Comparison of ENCODE assay signal across 8 cellular contexts in the genomic region with DNA sequence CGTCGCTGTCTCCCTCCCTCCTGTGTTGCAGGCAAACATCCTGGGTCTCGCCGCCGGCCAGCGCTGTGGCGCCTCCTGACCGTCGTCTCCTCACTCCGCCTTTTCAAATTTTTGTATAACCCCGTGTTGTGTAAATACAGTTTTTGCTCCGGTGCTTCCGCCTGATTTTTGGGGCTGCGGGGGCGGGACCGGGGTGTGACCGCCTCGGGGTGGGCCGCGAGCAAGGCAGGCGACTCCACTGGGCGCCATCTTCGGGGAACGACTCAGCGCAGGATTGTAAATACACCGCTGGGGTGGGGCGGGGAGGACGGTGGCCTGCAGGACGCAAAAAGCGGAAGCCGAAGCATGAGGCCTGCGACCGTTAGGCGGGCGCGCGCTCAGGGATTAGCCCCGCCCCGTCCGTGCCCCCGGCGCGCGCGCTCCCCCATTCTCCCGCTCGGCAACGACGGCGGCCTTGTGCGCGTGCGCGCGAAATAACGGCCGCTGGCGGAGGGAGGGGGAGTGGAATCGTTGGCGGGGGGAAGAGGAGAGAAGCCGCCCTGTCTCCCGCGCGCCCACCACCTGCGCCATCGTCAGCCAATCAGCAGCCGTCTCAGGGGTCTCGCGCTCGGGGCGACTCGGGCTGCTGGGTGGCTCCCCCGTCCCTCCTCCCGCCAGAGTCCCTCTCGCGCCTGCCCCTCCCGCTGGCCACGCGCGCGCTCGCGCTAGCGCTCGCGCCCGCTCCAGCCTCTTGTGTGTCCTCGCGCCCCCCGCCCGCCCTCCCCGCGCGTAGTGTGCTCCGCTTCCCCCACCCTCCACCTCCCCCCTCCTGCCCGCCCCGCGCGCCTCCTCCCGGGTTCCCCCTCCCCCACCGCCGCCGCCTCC. TPM values are rescaled to one million over a fixed set of nuclear protein-coding genes. Genes with fewer than 3 reads are reported as not detected.
DNase-seq lines count a peak whose midpoint lies in the region; ATAC-seq, FAIRE-seq and TF ChIP-seq lines count a peak whose summit lies in the region.

No MANE protein-coding gene starts in this region.

- H3K4me3 ChIP-seq in AG04450 (ENCODE audit: low read depth, low read length) (peak overlapping the region; percentile 86), bronchial epithelial cell (ENCODE audit: low read depth, low read length) (peak overlapping the region; percentile 64), skin epidermis (peak overlapping the region; percentile 47 to 88 (median 65))

- H3K27me3 ChIP-seq in AG04450 (ENCODE audit: control insufficient read depth, insufficient read depth, low read length) (no peaks in the 10 kb centered on the region), bronchial epithelial cell (ENCODE audit: control insufficient read depth, insufficient read depth, low read length) (no peaks in the 10 kb centered on the region)

- H3K27ac ChIP-seq in AG04450 (ENCODE audit: low read depth, low read length) (peak overlapping the region; percentile 95), skin epidermis (peak overlapping the region; percentile 49 to 100 (median 97))

- POLR2A ChIA-PET in AG04450 (lab: Yijun Ruan, JAX) (interaction anchor here (0.6 to 0.8 kb wide), 2 partner anchors 57 to 719 kb away, joined by 3 to 5 read pairs; no protein-coding TSS in a partner anchor), WTC11 (lab: Charles Lee) (interaction anchor here (0.6 to 1.7 kb wide), 5 partner anchors 10 to 199 kb away, joined by 3 to 10 read pairs (median 6); a partner anchor contains a TSS)

- peak overlapping the region; percentile 100 for H3K27ac Mint-ChIP-seq in WTC11

- H3K4me1 Mint-ChIP-seq in WTC11, result peaks cover 43% of the 10 kb centered on the region

- TF ChIP-seq CTCF in AG04450 (IDR thresholded peaks at IDR 0.05; ENCODE audit: low read depth, low read length), result peak; percentile 16
- no peak for TF ChIP-seq CTCF in WTC11 (IDR thresholded peaks at IDR 0.05)
- no peak for TF ChIP-seq CTCF in bronchial epithelial cell (IDR thresholded peaks at IDR 0.05; ENCODE audit: insufficient read depth, low read length, severe bottlenecking)

- CTCF ChIA-PET in AG04450 (lab: Charles Lee), result interaction anchor here (0.6 to 1.4 kb wide), 3 partner anchors 10 to 44 kb away, joined by 3 to 6 read pairs (median 6); no protein-coding TSS in a partner anchor
- CTCF ChIA-PET in WTC11 (lab: Charles Lee), result interaction anchor here (0.5 to 3.2 kb wide), 11 partner anchors 10 to 217 kb away, joined by 3 to 33 read pairs (median 5); a partner anchor contains a TSS

- H3K9me3 ChIP-seq in AG04450 (ENCODE audit: control insufficient read depth, insufficient read depth, low read length), result no peaks in the 10 kb centered on the region

- ATAC-seq in GM18873 (IDR thresholded peaks at IDR 0.05; ENCODE audit: low FRiP score, unreplicated experiment) (peak; percentile 41), HG03108 (IDR thresholded peaks at IDR 0.05; ENCODE audit: unreplicated experiment) (peak; percentile 44), WTC11 (peak; percentile 78)

- DNase-seq in AG04450 (ENCODE audit: low read depth, low spot score), result peak; percentile 93
- peak; percentile 99 for DNase-seq in NCI-H2227 (lab: John Stamatoyannopoulos, UW; ENCODE audit: unreplicated experiment)
- peak; percentile 97 for DNase-seq in WTC11 (ENCODE audit: low spot score)
- peak; percentile 86 for DNase-seq in bronchial epithelial cell (ENCODE audit: low read depth)
- peak; percentile 88 for DNase-seq in iPS-NIHi11 (ENCODE audit: low spot score)

- H3K36me3 ChIP-seq in bronchial epithelial cell (ENCODE audit: control insufficient read depth, insufficient read depth, low read length), result peaks cover 14% of the 10 kb centered on the region

- peak overlapping the region; percentile 99 for H3K4me3 Mint-ChIP-seq in WTC11

- no peaks in the 10 kb centered on the region for H3K27me3 Mint-ChIP-seq in WTC11 (ENCODE audit: low read depth)

- no peak for FAIRE-seq in bronchial epithelial cell (lab: Jason Lieb, UNC)

- no peaks in the 10 kb centered on the region for H3K9me3 Mint-ChIP-seq in WTC11

- H3K36me3 Mint-ChIP-seq in WTC11, result peaks cover 31% of the 10 kb centered on the region

TF ChIP-seq in WTC11, 78 proteins besides CTCF, POLR2A, EP300 and RAD21 (continues in another document):
- TF ChIP-seq JUN (CRISPR knock-in tag; IDR thresholded peaks at IDR 0.05), result 0 out of 2 replicates have a peak, but pooled peaks have one; percentile 24
- peak; percentile 36; the same call in 1 of the 2 replicates for TF ChIP-seq SMAD3 (CRISPR knock-in tag; IDR thresholded peaks at IDR 0.05; ENCODE audit: borderline replicate concordance)
- TF ChIP-seq ZNF138 (CRISPR knock-in tag; conservative IDR thresholded peaks at IDR 0.05), result no peak
- peak; percentile 96 for TF ChIP-seq FOXP1 (CRISPR knock-in tag; IDR thresholded peaks at IDR 0.05; ENCODE audit: borderline replicate concordance)
- peak; percentile 100 for TF ChIP-seq MYBL2 (CRISPR knock-in tag; IDR thresholded peaks at IDR 0.05)
- TF ChIP-seq ZNF263 (CRISPR knock-in tag; IDR thresholded peaks at IDR 0.05; ENCODE audit: low read depth), result peak; percentile 60; the same call in 1 of the 2 replicates
- peak; percentile 83; the same call in 1 of the 2 replicates for TF ChIP-seq ETV6 (CRISPR knock-in tag; IDR thresholded peaks at IDR 0.05)
- no peak for TF ChIP-seq ZNF121 (CRISPR knock-in tag; IDR thresholded peaks at IDR 0.05)
- peak; percentile 90 for TF ChIP-seq NFATC4 (CRISPR knock-in tag; IDR thresholded peaks at IDR 0.05)
- no peak for TF ChIP-seq ZNF317 (CRISPR knock-in tag; IDR thresholded peaks at IDR 0.05; ENCODE audit: borderline replicate concordance, low read depth)
- peak; percentile 98 for TF ChIP-seq CBFB (CRISPR knock-in tag; IDR thresholded peaks at IDR 0.05; ENCODE audit: low read depth)
- TF ChIP-seq HMGA2 (CRISPR knock-in tag; IDR thresholded peaks at IDR 0.05), result no peak
- TF ChIP-seq, protein P1, sequence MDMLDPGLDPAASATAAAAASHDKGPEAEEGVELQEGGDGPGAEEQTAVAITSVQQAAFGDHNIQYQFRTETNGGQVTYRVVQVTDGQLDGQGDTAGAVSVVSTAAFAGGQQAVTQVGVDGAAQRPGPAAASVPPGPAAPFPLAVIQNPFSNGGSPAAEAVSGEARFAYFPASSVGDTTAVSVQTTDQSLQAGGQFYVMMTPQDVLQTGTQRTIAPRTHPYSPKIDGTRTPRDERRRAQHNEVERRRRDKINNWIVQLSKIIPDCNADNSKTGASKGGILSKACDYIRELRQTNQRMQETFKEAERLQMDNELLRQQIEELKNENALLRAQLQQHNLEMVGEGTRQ (CRISPR knock-in tag; IDR thresholded peaks at IDR 0.05), result peak; percentile 73
- peak; percentile 75; the same call in 1 of the 2 replicates for TF ChIP-seq ZBTB21 (CRISPR knock-in tag; IDR thresholded peaks at IDR 0.05; ENCODE audit: borderline replicate concordance)
- no peak; the same call in none of the 2 replicates for TF ChIP-seq NFYB (CRISPR knock-in tag; conservative IDR thresholded peaks at IDR 0.05; ENCODE audit: low read depth)
- TF ChIP-seq CREB1 (CRISPR knock-in tag; IDR thresholded peaks at IDR 0.05), result peak; percentile 57; the same call in 1 of the 2 replicates
- peak; percentile 44 for TF ChIP-seq IRF2 (CRISPR knock-in tag; IDR thresholded peaks at IDR 0.05; ENCODE audit: borderline replicate concordance, low read depth)
- TF ChIP-seq, protein P2, sequence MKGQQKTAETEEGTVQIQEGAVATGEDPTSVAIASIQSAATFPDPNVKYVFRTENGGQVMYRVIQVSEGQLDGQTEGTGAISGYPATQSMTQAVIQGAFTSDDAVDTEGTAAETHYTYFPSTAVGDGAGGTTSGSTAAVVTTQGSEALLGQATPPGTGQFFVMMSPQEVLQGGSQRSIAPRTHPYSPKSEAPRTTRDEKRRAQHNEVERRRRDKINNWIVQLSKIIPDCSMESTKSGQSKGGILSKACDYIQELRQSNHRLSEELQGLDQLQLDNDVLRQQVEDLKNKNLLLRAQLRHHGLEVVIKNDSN (CRISPR knock-in tag; IDR thresholded peaks at IDR 0.05), result peak; percentile 77
- TF ChIP-seq, protein P3, sequence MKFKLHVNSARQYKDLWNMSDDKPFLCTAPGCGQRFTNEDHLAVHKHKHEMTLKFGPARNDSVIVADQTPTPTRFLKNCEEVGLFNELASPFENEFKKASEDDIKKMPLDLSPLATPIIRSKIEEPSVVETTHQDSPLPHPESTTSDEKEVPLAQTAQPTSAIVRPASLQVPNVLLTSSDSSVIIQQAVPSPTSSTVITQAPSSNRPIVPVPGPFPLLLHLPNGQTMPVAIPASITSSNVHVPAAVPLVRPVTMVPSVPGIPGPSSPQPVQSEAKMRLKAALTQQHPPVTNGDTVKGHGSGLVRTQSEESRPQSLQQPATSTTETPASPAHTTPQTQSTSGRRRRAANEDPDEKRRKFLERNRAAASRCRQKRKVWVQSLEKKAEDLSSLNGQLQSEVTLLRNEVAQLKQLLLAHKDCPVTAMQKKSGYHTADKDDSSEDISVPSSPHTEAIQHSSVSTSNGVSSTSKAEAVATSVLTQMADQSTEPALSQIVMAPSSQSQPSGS (CRISPR knock-in tag; IDR thresholded peaks at IDR 0.05; ENCODE audit: borderline replicate concordance, low read depth), result peak; percentile 51; the same call in 1 of the 2 replicates

RNA-seq across cellular contexts. Expression of a gene that starts 0.9 kb away (rescaled TPM):
- polyA plus RNA-seq in AG04450 (2011; rRNA removed), result 58.4 and 79.6 TPM in 2 replicates
- 141 and 195 TPM in 2 replicates for polyA minus RNA-seq in AG04450 (2011; rRNA and poly(A)+ RNA removed)
- total RNA-seq in WTC11 (2021) (392 to 405 TPM (median 395 TPM) in 3 replicates), bronchial epithelial cell (125 and 168 TPM in 2 replicates)

RNA-seq across cellular contexts. Expression of a gene that starts 6.5 kb away (rescaled TPM):
- polyA plus RNA-seq in AG04450 (2011; rRNA removed), result 5.7 and 6.1 TPM in 2 replicates
- polyA minus RNA-seq in AG04450 (2011; rRNA and poly(A)+ RNA removed), result 3.6 and 3.7 TPM in 2 replicates
- total RNA-seq in WTC11 (2021) (20.5 to 25.3 TPM (median 23.6 TPM) in 3 replicates), bronchial epithelial cell (not detected in 2 replicates)

RNA-seq across cellular contexts. Expression of a gene that starts 10.5 kb away (rescaled TPM):
- polyA plus RNA-seq in AG04450 (2011; rRNA removed), result 14.3 and 14.5 TPM in 2 replicates
- 2.7 and 4.9 TPM in 2 replicates for polyA minus RNA-seq in AG04450 (2011; rRNA and poly(A)+ RNA removed)
- total RNA-seq in WTC11 (2021) (60.1 to 69.0 TPM (median 66.8 TPM) in 3 replicates), bronchial epithelial cell (15.2 and 24.7 TPM in 2 replicates)

RNA-seq across cellular contexts. Expression of a gene that starts 14.8 kb away (rescaled TPM):
- 251 and 321 TPM in 2 replicates for polyA plus RNA-seq in AG04450 (2011; rRNA removed)
- polyA minus RNA-seq in AG04450 (2011; rRNA and poly(A)+ RNA removed), result 629 and 988 TPM in 2 replicates
- total RNA-seq in WTC11 (2021), result 8.9 to 10.8 TPM (median 10.0 TPM) in 3 replicates
- 87.1 and 118 TPM in 2 replicates for total RNA-seq in bronchial epithelial cell

RNA-seq across cellular contexts. Expression of a gene that starts 14.9 kb away (rescaled TPM):
- polyA plus RNA-seq in AG04450 (2011; rRNA removed), result 14.1 and 19.9 TPM in 2 replicates
- 32.2 and 33.5 TPM in 2 replicates for polyA minus RNA-seq in AG04450 (2011; rRNA and poly(A)+ RNA removed)
- 165 to 182 TPM (median 175 TPM) in 3 replicates for total RNA-seq in WTC11 (2021)
- total RNA-seq in bronchial epithelial cell, result 11.3 and 12.0 TPM in 2 replicates

Comparison
In these comparisons a context has a peak if more than half of its experiments do, and no peak if none do; other contexts are left out.
1. Peak in every context shown above with its lines: DNase-seq, ATAC-seq, H3K4me3 ChIP-seq and H3K27ac ChIP-seq.
2. RNA of a gene that starts 6.5 kb away (total RNA-seq): 20.5 to 25.3 TPM in WTC11; not detected in bronchial epithelial cell; every median in the first group is over 10 times any median in the second.